Comparison of ENCODE assay signal across 37 cellular contexts in the genomic region with DNA sequence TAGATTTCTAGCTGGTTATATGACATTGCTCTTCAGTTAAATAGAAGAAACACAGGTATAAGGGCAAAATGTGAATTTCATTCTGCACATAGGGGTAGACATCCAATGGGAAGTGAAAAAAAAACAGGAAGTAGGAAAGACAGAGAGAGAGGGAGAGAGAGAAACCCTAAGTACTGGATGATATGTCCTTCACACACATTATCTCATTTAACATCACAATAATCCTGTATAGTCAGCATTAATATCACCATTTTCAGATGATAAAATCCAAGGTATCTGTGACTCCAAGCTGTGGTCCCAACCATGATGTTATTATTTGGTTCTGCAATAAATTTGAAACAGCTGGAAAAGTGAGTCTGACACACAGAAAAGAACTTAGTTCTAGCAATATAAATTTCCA.
"Had no signal": no experiment of that assay in that cellular context is flagged by ENCODE, and none has a peak within 500 bp of the region (broad histone marks: within the 10 kb centered on the region; RNA-seq: fewer than 3 reads in every experiment).

No MANE protein-coding gene starts in this region.

- H3K9me3 ChIP-seq: adrenal gland, body of pancreas had no signal

- H3K36me3 Mint-ChIP-seq: activated CD8-positive, alpha-beta memory T cell treated with anti-CD3 and anti-CD28 coated beads, Interleukin-2, amount 10 ng/mL, durations not matched to agents 7 days and 5 days; activated naive CD4-positive, alpha-beta T cell treated with anti-CD3 and anti-CD28 coated beads, Interleukin-2, amount 50 U/mL, for 24 hours; activated naive CD8-positive, alpha-beta T cell treated with anti-CD3 and anti-CD28 coated beads for 36 hours had no signal

- H3K27ac ChIP-seq: adrenal gland, body of pancreas, cardiac muscle cell, coronary artery, dorsolateral prefrontal cortex, WERI-Rb-1 had no signal

- H3K27me3 Mint-ChIP-seq: activated B cell treated with CpG ODN at 0.5 μM for 24 hours; activated CD8-positive, alpha-beta memory T cell treated with anti-CD3 and anti-CD28 coated beads, Interleukin-2, amount 10 ng/mL, durations not matched to agents 7 days and 5 days; activated naive CD4-positive, alpha-beta T cell treated with anti-CD3 and anti-CD28 coated beads, Interleukin-2, amount 50 U/mL, for 24 hours; activated naive CD8-positive, alpha-beta T cell treated with anti-CD3 and anti-CD28 coated beads, Interleukin-2, amount 50 U/mL, for 24 hours; dendritic cell treated with granulocyte-macrophage colony-stimulating factor and Interleukin-4, amounts not matched to agents 40 ng/mL and 50 ng/mL, for 4 days; T-helper 17 cell had no signal

- H3K4me1 Mint-ChIP-seq: activated B cell treated with CpG ODN at 0.5 μM for 24 hours; activated CD8-positive, alpha-beta memory T cell treated with anti-CD3 and anti-CD28 coated beads, Interleukin-2, amount 10 ng/mL, durations not matched to agents 7 days and 5 days; activated naive CD4-positive, alpha-beta T cell treated with anti-CD3 and anti-CD28 coated beads, Interleukin-2, amount 50 U/mL, for 24 hours; activated naive CD8-positive, alpha-beta T cell treated with anti-CD3 and anti-CD28 coated beads for 36 hours; activated naive CD8-positive, alpha-beta T cell treated with anti-CD3 and anti-CD28 coated beads, Interleukin-2, amount 50 U/mL, for 24 hours; T-helper 17 cell had no signal

- H3K4me3 Mint-ChIP-seq: activated B cell treated with CpG ODN at 0.5 μM for 24 hours; activated CD8-positive, alpha-beta memory T cell treated with anti-CD3 and anti-CD28 coated beads, Interleukin-2, amount 10 ng/mL, durations not matched to agents 7 days and 5 days; activated CD8-positive, alpha-beta T cell treated with anti-CD3 and anti-CD28 coated beads, Interleukin-2, amount 10 ng/mL, durations not matched to agents 7 days and 5 days; activated naive CD4-positive, alpha-beta T cell treated with anti-CD3 and anti-CD28 coated beads for 36 hours; activated naive CD4-positive, alpha-beta T cell treated with anti-CD3 and anti-CD28 coated beads, Interleukin-2, amount 50 U/mL, for 24 hours; activated naive CD8-positive, alpha-beta T cell treated with anti-CD3 and anti-CD28 coated beads for 36 hours; activated naive CD8-positive, alpha-beta T cell treated with anti-CD3 and anti-CD28 coated beads, Interleukin-2, amount 50 U/mL, for 24 hours; activated T-helper 1 cell treated with anti-CD3 and anti-CD28 coated beads, Interleukin-12 subunit alpha, Interleukin-12 subunit beta, Interleukin-2, Interleukin-4 antibody, amounts not matched to agents 30 ng/mL and 10 ng/mL and 1 ng/mL, durations not matched to agents 14 hours and 24 hours and 36 hours; dendritic cell treated with granulocyte-macrophage colony-stimulating factor and Interleukin-4, amounts not matched to agents 40 ng/mL and 50 ng/mL, for 4 days; endodermal cell; T-helper 17 cell; T-helper 2 cell treated with Interferon-gamma antibody and Interleukin-4, amounts not matched to agents 5 μg/mL and 100 μg/mL, for 36 hours had no signal

- DNase-seq: activated B cell treated with CpG ODN at 0.5 μM for 24 hours; activated CD4-positive, alpha-beta T cell treated with anti-CD3 and anti-CD28 coated beads for 48 hours; activated CD4-positive, alpha-beta T cell treated with anti-CD3 and anti-CD28 coated beads, Interleukin-2, amount 50 U/mL, for 1 hour; activated CD4-positive, alpha-beta T cell treated with anti-CD3 and anti-CD28 coated beads, Interleukin-2, amount 50 U/mL, for 48 hours; activated CD8-positive, alpha-beta memory T cell treated with anti-CD3 and anti-CD28 coated beads, Interleukin-2, amount 10 ng/mL, durations not matched to agents 7 days and 5 days; activated CD8-positive, alpha-beta memory T cell treated with anti-CD3 and anti-CD28 coated beads, Interleukin-2, amount 50 U/mL, for 4 hours; activated CD8-positive, alpha-beta T cell treated with anti-CD3 and anti-CD28 coated beads, Interleukin-2, amount 10 ng/mL, durations not matched to agents 7 days and 5 days; activated effector memory CD4-positive, alpha-beta T cell treated with anti-CD3 and anti-CD28 coated beads, Interleukin-2, amount 50 U/mL, for 16 hours; activated naive CD4-positive, alpha-beta T cell treated with anti-CD3 and anti-CD28 coated beads for 36 hours; activated naive CD8-positive, alpha-beta T cell treated with anti-CD3 and anti-CD28 coated beads for 36 hours; activated naive CD8-positive, alpha-beta T cell treated with anti-CD3 and anti-CD28 coated beads, Interleukin-2, amount 50 U/mL, for 24 hours; activated T-cell treated with anti-CD3 and anti-CD28 coated beads, Interleukin-2, amount 50 U/mL, for 1 hour; activated T-cell treated with anti-CD3 and anti-CD28 coated beads, Interleukin-2, amount 50 U/mL, for 48 hours; adrenal gland; amygdala; aorta; body of pancreas; central memory CD4-positive, alpha-beta T cell; cerebellar nuclear complex; dorsolateral prefrontal cortex; effector memory CD4-positive, alpha-beta T cell; endodermal cell; foreskin fibroblast; head of caudate nucleus; T-helper 17 cell; T1000; WERI-Rb-1 had no signal

- H3K9me3 Mint-ChIP-seq: activated B cell treated with CpG ODN at 0.5 μM for 24 hours; activated naive CD4-positive, alpha-beta T cell treated with anti-CD3 and anti-CD28 coated beads for 36 hours; activated naive CD4-positive, alpha-beta T cell treated with anti-CD3 and anti-CD28 coated beads, Interleukin-2, amount 50 U/mL, for 24 hours; activated naive CD8-positive, alpha-beta T cell treated with anti-CD3 and anti-CD28 coated beads for 36 hours; activated naive CD8-positive, alpha-beta T cell treated with anti-CD3 and anti-CD28 coated beads, Interleukin-2, amount 50 U/mL, for 24 hours; activated T-helper 1 cell treated with anti-CD3 and anti-CD28 coated beads, Interleukin-12 subunit alpha, Interleukin-12 subunit beta, Interleukin-2, Interleukin-4 antibody, amounts not matched to agents 30 ng/mL and 10 ng/mL and 1 ng/mL, durations not matched to agents 14 hours and 24 hours and 36 hours; activated T-helper 2 cell treated with anti-CD3 and anti-CD28 coated beads, Interferon-gamma antibody, Interleukin-2, Interleukin-4, amounts not matched to agents 10 μg/mL and 5 μg/mL and 100 μg/mL, durations not matched to agents 14 hours and 24 hours and 36 hours; dendritic cell treated with granulocyte-macrophage colony-stimulating factor and Interleukin-4, amounts not matched to agents 40 ng/mL and 50 ng/mL, for 4 days; endodermal cell; T-helper 2 cell treated with Interferon-gamma antibody and Interleukin-4, amounts not matched to agents 5 μg/mL and 100 μg/mL, for 36 hours had no signal

- H3K4me1 ChIP-seq: adrenal gland, body of pancreas had no signal

- ATAC-seq: activated CD4-positive, CD25-positive, alpha-beta regulatory T cell treated with anti-CD3 and anti-CD28 coated beads, Interleukin-2, amount 50 U/mL, for 24 hours; activated CD8-positive, alpha-beta memory T cell treated with anti-CD3 and anti-CD28 coated beads, Interleukin-2, amount 10 ng/mL, durations not matched to agents 7 days and 5 days; activated CD8-positive, alpha-beta T cell treated with anti-CD3 and anti-CD28 coated beads, Interleukin-2, amount 10 ng/mL, durations not matched to agents 7 days and 5 days; activated naive CD8-positive, alpha-beta T cell treated with anti-CD3 and anti-CD28 coated beads, Interleukin-2, amount 50 U/mL, for 24 hours; body of pancreas; esophagus mucosa; T-helper 17 cell had no signal

- H3K4me3 ChIP-seq: adrenal gland, body of pancreas, cardiac muscle cell, coronary artery, dorsolateral prefrontal cortex had no signal

- FAIRE-seq: frontal cortex had no signal

- H3K36me3 ChIP-seq: adrenal gland, cardiac muscle cell, WERI-Rb-1 had no signal

- H3K27me3 ChIP-seq: adrenal gland, body of pancreas, cardiac muscle cell, dorsolateral prefrontal cortex had no signal

- H3K27ac Mint-ChIP-seq: activated B cell treated with CpG ODN at 0.5 μM for 24 hours; activated CD8-positive, alpha-beta memory T cell treated with anti-CD3 and anti-CD28 coated beads, Interleukin-2, amount 10 ng/mL, durations not matched to agents 7 days and 5 days; activated CD8-positive, alpha-beta T cell treated with anti-CD3 and anti-CD28 coated beads, Interleukin-2, amount 10 ng/mL, durations not matched to agents 7 days and 5 days; activated naive CD4-positive, alpha-beta T cell treated with anti-CD3 and anti-CD28 coated beads for 36 hours; activated naive CD4-positive, alpha-beta T cell treated with anti-CD3 and anti-CD28 coated beads, Interleukin-2, amount 50 U/mL, for 24 hours; activated naive CD8-positive, alpha-beta T cell treated with anti-CD3 and anti-CD28 coated beads for 36 hours; activated naive CD8-positive, alpha-beta T cell treated with anti-CD3 and anti-CD28 coated beads, Interleukin-2, amount 50 U/mL, for 24 hours; activated T-helper 1 cell treated with anti-CD3 and anti-CD28 coated beads, Interleukin-12 subunit alpha, Interleukin-12 subunit beta, Interleukin-2, Interleukin-4 antibody, amounts not matched to agents 30 ng/mL and 10 ng/mL and 1 ng/mL, durations not matched to agents 14 hours and 24 hours and 36 hours; activated T-helper 2 cell treated with anti-CD3 and anti-CD28 coated beads, Interferon-gamma antibody, Interleukin-2, Interleukin-4, amounts not matched to agents 10 μg/mL and 5 μg/mL and 100 μg/mL, durations not matched to agents 14 hours and 24 hours and 36 hours; dendritic cell treated with granulocyte-macrophage colony-stimulating factor and Interleukin-4, amounts not matched to agents 40 ng/mL and 50 ng/mL, for 4 days; endodermal cell; T-helper 17 cell; T-helper 2 cell treated with Interferon-gamma antibody and Interleukin-4, amounts not matched to agents 5 μg/mL and 100 μg/mL, for 36 hours had no signal
